1 cellular context compared by ENCODE assay signal in the genomic region with DNA sequence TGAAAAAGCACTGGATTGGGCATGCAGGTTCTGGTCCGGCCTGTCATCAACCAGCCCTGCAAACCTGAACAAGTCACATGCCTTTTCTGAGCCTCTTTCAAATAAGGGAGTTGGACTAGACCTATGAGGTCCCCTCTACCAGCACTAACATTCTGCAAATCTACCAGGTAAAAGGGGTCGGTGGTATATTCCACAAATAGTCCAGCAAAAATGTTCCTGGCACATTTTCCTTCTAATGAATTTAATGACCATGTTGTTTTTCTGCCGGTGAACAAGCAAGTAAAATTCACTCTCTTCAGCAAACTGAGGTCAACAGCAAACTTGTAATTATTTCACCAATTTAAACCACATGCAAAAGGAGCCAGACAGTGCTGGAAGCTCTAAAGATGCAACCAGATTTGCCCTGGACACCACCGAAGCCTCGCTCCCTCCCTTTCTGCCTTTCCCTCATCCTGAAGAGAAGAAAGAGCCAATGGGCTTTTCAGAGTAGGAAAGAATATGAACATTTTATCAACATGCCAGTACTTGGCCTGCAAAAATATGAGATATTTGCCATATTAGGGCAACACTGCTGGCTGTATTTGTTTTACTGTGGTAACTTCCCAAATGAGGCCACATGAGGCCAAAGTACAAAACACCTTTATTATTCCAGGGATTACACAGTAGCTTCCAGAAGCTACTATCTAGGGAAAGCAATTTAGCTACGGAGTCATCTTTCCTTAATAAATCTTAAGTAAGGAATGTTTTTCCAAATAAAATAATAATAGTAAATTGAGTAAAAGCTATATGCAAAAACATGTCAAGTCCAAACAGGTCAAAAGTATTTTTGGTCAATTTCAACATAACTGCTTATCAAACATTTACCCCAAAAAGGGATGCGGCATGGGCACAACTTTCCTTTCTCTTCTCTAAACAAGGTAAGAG.
A peak's percentile ranks its signal among the peaks of the same experiment; 100 is the strongest.
TF ChIP-seq lines count a peak whose summit lies in the region.

No MANE protein-coding gene starts in this region.

TF ChIP-seq in HepG2, 621 proteins besides CTCF, POLR2A, EP300 and RAD21 (continued from another document and continues in another):
- TF ChIP-seq, protein P1, sequence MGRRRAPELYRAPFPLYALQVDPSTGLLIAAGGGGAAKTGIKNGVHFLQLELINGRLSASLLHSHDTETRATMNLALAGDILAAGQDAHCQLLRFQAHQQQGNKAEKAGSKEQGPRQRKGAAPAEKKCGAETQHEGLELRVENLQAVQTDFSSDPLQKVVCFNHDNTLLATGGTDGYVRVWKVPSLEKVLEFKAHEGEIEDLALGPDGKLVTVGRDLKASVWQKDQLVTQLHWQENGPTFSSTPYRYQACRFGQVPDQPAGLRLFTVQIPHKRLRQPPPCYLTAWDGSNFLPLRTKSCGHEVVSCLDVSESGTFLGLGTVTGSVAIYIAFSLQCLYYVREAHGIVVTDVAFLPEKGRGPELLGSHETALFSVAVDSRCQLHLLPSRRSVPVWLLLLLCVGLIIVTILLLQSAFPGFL (CRISPR knock-in tag; IDR thresholded peaks at IDR 0.05): no peak
- TF ChIP-seq NFE2 (CRISPR knock-in tag; IDR thresholded peaks at IDR 0.05) (no peak), NFE2L1 (CRISPR knock-in tag; IDR thresholded peaks at IDR 0.05; ENCODE audit: borderline replicate concordance) (no peak), NBN (conservative IDR thresholded peaks at IDR 0.05) (no peak), REPIN1 (CRISPR knock-in tag; IDR thresholded peaks at IDR 0.05; ENCODE audit: borderline replicate concordance, low read depth) (peak; percentile 53; the same call in 1 of the 2 replicates), ZSCAN31 (CRISPR knock-in tag; IDR thresholded peaks at IDR 0.05; ENCODE audit: low read depth) (no peak), NR2F1 (CRISPR knock-in tag; IDR thresholded peaks at IDR 0.05) (peak in 1 of 2 experiments; percentile 56; a peak in 1 of 4 replicates), SOX6 (IDR thresholded peaks at IDR 0.05) (no peak), SOX6 (CRISPR knock-in tag; IDR thresholded peaks at IDR 0.05) (peak; percentile 88), LCORL (IDR thresholded peaks at IDR 0.05) (peak; percentile 76; the same call in 1 of the 2 replicates), LCORL (CRISPR knock-in tag; IDR thresholded peaks at IDR 0.05) (peak; percentile 85; the same call in 1 of the 2 replicates), POLR2G (IDR thresholded peaks at IDR 0.05; ENCODE audit: low read depth, low read length) (no peak), MBD4 (IDR thresholded peaks at IDR 0.05; ENCODE audit: borderline replicate concordance, low read length) (no peak), NFYC (CRISPR knock-in tag; IDR thresholded peaks at IDR 0.05) (peak; percentile 42; the same call in 1 of the 2 replicates), NFATC3 (CRISPR knock-in tag; IDR thresholded peaks at IDR 0.05) (0 out of 2 replicates have a peak, but pooled peaks have one; percentile 67), ZNF562 (CRISPR knock-in tag; IDR thresholded peaks at IDR 0.05; ENCODE audit: borderline replicate concordance) (no peak), ZNF510 (CRISPR knock-in tag; IDR thresholded peaks at IDR 0.05; ENCODE audit: low read depth) (0 out of 2 replicates have a peak, but pooled peaks have one; percentile 27), NFKBIZ (CRISPR knock-in tag; IDR thresholded peaks at IDR 0.05) (peak; percentile 82; the same call in 1 of the 2 replicates), PPARG (CRISPR knock-in tag; conservative IDR thresholded peaks at IDR 0.05) (peak; percentile 63; the same call in 1 of the 2 replicates), ZNF124 (CRISPR knock-in tag; IDR thresholded peaks at IDR 0.05) (0 out of 2 replicates have a peak, but pooled peaks have one; percentile 41), ZNF451 (CRISPR knock-in tag; IDR thresholded peaks at IDR 0.05) (no peak), SAP130 (CRISPR knock-in tag; IDR thresholded peaks at IDR 0.05; ENCODE audit: low read depth) (peak; percentile 77), PRPF4 (IDR thresholded peaks at IDR 0.05; ENCODE audit: low read depth, low read length, poor library complexity, severe bottlenecking) (no peak), BCL6 (CRISPR knock-in tag; IDR thresholded peaks at IDR 0.05) (peak; percentile 98), FOXA3 (CRISPR knock-in tag; IDR thresholded peaks at IDR 0.05) (peak; percentile 96), ZNF329 (CRISPR knock-in tag; IDR thresholded peaks at IDR 0.05; ENCODE audit: low read depth) (no peak)
- TF ChIP-seq, protein P2, sequence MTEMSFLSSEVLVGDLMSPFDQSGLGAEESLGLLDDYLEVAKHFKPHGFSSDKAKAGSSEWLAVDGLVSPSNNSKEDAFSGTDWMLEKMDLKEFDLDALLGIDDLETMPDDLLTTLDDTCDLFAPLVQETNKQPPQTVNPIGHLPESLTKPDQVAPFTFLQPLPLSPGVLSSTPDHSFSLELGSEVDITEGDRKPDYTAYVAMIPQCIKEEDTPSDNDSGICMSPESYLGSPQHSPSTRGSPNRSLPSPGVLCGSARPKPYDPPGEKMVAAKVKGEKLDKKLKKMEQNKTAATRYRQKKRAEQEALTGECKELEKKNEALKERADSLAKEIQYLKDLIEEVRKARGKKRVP (CRISPR knock-in tag; IDR thresholded peaks at IDR 0.05): 0 out of 4 replicates have a peak, but pooled peaks of 1 of the 2 experiments have one; percentile 74
- TF ChIP-seq, protein P3, sequence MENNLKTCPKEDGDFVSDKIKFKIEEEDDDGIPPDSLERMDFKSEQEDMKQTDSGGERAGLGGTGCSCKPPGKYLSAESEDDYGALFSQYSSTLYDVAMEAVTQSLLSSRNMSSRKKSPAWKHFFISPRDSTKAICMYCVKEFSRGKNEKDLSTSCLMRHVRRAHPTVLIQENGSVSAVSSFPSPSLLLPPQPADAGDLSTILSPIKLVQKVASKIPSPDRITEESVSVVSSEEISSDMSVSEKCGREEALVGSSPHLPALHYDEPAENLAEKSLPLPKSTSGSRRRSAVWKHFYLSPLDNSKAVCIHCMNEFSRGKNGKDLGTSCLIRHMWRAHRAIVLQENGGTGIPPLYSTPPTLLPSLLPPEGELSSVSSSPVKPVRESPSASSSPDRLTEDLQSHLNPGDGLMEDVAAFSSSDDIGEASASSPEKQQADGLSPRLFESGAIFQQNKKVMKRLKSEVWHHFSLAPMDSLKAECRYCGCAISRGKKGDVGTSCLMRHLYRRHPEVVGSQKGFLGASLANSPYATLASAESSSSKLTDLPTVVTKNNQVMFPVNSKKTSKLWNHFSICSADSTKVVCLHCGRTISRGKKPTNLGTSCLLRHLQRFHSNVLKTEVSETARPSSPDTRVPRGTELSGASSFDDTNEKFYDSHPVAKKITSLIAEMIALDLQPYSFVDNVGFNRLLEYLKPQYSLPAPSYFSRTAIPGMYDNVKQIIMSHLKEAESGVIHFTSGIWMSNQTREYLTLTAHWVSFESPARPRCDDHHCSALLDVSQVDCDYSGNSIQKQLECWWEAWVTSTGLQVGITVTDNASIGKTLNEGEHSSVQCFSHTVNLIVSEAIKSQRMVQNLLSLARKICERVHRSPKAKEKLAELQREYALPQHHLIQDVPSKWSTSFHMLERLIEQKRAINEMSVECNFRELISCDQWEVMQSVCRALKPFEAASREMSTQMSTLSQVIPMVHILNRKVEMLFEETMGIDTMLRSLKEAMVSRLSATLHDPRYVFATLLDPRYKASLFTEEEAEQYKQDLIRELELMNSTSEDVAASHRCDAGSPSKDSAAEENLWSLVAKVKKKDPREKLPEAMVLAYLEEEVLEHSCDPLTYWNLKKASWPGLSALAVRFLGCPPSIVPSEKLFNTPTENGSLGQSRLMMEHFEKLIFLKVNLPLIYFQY (CRISPR knock-in tag; IDR thresholded peaks at IDR 0.05; ENCODE audit: borderline replicate concordance): peak; percentile 61; the same call in 1 of the 2 replicates
- TF ChIP-seq, protein P4, sequence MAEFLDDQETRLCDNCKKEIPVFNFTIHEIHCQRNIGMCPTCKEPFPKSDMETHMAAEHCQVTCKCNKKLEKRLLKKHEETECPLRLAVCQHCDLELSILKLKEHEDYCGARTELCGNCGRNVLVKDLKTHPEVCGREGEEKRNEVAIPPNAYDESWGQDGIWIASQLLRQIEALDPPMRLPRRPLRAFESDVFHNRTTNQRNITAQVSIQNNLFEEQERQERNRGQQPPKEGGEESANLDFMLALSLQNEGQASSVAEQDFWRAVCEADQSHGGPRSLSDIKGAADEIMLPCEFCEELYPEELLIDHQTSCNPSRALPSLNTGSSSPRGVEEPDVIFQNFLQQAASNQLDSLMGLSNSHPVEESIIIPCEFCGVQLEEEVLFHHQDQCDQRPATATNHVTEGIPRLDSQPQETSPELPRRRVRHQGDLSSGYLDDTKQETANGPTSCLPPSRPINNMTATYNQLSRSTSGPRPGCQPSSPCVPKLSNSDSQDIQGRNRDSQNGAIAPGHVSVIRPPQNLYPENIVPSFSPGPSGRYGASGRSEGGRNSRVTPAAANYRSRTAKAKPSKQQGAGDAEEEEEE (CRISPR knock-in tag; IDR thresholded peaks at IDR 0.05; ENCODE audit: borderline replicate concordance): no peak
- TF ChIP-seq, protein P5, sequence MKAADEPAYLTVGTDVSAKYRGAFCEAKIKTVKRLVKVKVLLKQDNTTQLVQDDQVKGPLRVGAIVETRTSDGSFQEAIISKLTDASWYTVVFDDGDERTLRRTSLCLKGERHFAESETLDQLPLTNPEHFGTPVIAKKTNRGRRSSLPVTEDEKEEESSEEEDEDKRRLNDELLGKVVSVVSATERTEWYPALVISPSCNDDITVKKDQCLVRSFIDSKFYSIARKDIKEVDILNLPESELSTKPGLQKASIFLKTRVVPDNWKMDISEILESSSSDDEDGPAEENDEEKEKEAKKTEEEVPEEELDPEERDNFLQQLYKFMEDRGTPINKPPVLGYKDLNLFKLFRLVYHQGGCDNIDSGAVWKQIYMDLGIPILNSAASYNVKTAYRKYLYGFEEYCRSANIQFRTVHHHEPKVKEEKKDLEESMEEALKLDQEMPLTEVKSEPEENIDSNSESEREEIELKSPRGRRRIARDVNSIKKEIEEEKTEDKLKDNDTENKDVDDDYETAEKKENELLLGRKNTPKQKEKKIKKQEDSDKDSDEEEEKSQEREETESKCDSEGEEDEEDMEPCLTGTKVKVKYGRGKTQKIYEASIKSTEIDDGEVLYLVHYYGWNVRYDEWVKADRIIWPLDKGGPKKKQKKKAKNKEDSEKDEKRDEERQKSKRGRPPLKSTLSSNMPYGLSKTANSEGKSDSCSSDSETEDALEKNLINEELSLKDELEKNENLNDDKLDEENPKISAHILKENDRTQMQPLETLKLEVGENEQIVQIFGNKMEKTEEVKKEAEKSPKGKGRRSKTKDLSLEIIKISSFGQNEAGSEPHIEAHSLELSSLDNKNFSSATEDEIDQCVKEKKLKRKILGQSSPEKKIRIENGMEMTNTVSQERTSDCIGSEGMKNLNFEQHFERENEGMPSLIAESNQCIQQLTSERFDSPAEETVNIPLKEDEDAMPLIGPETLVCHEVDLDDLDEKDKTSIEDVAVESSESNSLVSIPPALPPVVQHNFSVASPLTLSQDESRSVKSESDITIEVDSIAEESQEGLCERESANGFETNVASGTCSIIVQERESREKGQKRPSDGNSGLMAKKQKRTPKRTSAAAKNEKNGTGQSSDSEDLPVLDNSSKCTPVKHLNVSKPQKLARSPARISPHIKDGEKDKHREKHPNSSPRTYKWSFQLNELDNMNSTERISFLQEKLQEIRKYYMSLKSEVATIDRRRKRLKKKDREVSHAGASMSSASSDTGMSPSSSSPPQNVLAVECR (CRISPR knock-in tag; IDR thresholded peaks at IDR 0.05; ENCODE audit: borderline replicate concordance): no peak; the same call in 1 of the 2 replicates
- TF ChIP-seq, protein P6, sequence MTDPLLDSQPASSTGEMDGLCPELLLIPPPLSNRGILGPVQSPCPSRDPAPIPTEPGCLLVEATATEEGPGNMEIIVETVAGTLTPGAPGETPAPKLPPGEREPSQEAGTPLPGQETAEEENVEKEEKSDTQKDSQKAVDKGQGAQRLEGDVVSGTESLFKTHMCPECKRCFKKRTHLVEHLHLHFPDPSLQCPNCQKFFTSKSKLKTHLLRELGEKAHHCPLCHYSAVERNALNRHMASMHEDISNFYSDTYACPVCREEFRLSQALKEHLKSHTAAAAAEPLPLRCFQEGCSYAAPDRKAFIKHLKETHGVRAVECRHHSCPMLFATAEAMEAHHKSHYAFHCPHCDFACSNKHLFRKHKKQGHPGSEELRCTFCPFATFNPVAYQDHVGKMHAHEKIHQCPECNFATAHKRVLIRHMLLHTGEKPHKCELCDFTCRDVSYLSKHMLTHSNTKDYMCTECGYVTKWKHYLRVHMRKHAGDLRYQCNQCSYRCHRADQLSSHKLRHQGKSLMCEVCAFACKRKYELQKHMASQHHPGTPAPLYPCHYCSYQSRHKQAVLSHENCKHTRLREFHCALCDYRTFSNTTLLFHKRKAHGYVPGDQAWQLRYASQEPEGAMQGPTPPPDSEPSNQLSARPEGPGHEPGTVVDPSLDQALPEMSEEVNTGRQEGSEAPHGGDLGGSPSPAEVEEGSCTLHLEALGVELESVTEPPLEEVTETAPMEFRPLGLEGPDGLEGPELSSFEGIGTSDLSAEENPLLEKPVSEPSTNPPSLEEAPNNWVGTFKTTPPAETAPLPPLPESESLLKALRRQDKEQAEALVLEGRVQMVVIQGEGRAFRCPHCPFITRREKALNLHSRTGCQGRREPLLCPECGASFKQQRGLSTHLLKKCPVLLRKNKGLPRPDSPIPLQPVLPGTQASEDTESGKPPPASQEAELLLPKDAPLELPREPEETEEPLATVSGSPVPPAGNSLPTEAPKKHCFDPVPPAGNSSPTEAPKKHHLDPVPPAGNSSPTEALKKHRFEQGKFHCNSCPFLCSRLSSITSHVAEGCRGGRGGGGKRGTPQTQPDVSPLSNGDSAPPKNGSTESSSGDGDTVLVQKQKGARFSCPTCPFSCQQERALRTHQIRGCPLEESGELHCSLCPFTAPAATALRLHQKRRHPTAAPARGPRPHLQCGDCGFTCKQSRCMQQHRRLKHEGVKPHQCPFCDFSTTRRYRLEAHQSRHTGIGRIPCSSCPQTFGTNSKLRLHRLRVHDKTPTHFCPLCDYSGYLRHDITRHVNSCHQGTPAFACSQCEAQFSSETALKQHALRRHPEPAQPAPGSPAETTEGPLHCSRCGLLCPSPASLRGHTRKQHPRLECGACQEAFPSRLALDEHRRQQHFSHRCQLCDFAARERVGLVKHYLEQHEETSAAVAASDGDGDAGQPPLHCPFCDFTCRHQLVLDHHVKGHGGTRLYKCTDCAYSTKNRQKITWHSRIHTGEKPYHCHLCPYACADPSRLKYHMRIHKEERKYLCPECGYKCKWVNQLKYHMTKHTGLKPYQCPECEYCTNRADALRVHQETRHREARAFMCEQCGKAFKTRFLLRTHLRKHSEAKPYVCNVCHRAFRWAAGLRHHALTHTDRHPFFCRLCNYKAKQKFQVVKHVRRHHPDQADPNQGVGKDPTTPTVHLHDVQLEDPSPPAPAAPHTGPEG (CRISPR knock-in tag; IDR thresholded peaks at IDR 0.05): 0 out of 2 replicates have a peak, but pooled peaks have one; percentile 5
- TF ChIP-seq, protein P7, sequence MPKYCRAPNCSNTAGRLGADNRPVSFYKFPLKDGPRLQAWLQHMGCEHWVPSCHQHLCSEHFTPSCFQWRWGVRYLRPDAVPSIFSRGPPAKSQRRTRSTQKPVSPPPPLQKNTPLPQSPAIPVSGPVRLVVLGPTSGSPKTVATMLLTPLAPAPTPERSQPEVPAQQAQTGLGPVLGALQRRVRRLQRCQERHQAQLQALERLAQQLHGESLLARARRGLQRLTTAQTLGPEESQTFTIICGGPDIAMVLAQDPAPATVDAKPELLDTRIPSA (CRISPR knock-in tag; IDR thresholded peaks at IDR 0.05; ENCODE audit: borderline replicate concordance): no peak
- TF ChIP-seq, protein P8, sequence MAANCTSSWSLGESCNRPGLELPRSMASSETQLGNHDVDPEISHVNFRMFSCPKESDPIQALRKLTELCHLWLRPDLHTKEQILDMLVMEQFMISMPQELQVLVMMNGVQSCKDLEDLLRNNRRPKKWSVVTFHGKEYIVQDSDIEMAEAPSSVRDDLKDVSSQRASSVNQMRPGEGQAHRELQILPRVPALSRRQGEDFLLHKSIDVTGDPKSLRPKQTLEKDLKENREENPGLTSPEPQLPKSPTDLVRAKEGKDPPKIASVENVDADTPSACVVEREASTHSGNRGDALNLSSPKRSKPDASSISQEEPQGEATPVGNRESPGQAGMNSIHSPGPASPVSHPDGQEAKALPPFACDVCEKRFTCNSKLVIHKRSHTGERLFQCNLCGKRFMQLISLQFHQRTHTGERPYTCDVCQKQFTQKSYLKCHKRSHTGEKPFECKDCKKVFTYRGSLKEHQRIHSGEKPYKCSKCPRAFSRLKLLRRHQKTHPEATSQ (CRISPR knock-in tag; IDR thresholded peaks at IDR 0.05; ENCODE audit: borderline replicate concordance): peak; percentile 70; the same call in 1 of the 2 replicates
